Comparison of ENCODE assay signal across 39 cellular contexts in genomic region chr4:68613752-68614151, GRCh38. TPM values are rescaled to one million over a fixed set of nuclear protein-coding genes. Genes with fewer than 3 reads are reported as not detected.
"Had no signal": no experiment of that assay in that cellular context is flagged by ENCODE, and none has a peak within 500 bp of the region (broad histone marks: within the 10 kb centered on the region; RNA-seq: fewer than 3 reads in every experiment).

No MANE protein-coding gene starts in this region.

- H3K36me3 ChIP-seq: MG63 had no signal

- H3K27me3 ChIP-seq: MG63 had no signal

- H3K4me3 ChIP-seq: MG63 had no signal

- H3K4me2 ChIP-seq: KMS-11 had no signal

- DNase-seq: Karpas-422, Kasumi-1, KG1, MG63, MM.1S, MV-4-11, NCI-H1048, NCI-H1092, NCI-H1092 treated with DMSO at 0.1 percent for 48 hours, NCI-H1105, NCI-H1105 treated with DMSO at 0.1 percent for 48 hours, NCI-H1417, NCI-H1417 treated with DMSO at 0.1 percent for 48 hours, NCI-H1436, NCI-H1436 treated with DMSO at 0.1 percent for 48 hours, NCI-H146, NCI-H1694, NCI-H1694 treated with DMSO at 0.1 percent for 48 hours, NCI-H187, NCI-H187 treated with DMSO at 0.1 percent for 48 hours, NCI-H1930, NCI-H2029, NCI-H2029 treated with DMSO at 0.1 percent for 48 hours, NCI-H2081, NCI-H2081 treated with DMSO at 0.1 percent for 48 hours, NCI-H2107, NCI-H2171, NCI-H2171 treated with DMSO at 0.1 percent for 48 hours, NCI-H2227 treated with DMSO at 0.1 percent for 48 hours, NCI-H226, NCI-H345, NCI-H446, NCI-H446 treated with DMSO at 0.1 percent for 48 hours, NCI-H510A had no signal

- H3K9me3 ChIP-seq: MG63 had no signal

- H3K9ac ChIP-seq: KMS-11 had no signal

- H3K27ac ChIP-seq: KMS-11 had no signal

RNA-seq across cellular contexts. Expression of gene UGT2B17, which starts 37.6 kb away (rescaled TPM):
- total RNA-seq: LHCN-M2, MCF 10A, NCI-H460 had no signal

RNA-seq across cellular contexts. Expression of gene UGT2B15, which starts 56.7 kb away (rescaled TPM):
- total RNA-seq: LHCN-M2, M059J, MCF 10A, NCI-H460 had no signal
